1 cellular context compared by ENCODE assay signal in the genomic region with DNA sequence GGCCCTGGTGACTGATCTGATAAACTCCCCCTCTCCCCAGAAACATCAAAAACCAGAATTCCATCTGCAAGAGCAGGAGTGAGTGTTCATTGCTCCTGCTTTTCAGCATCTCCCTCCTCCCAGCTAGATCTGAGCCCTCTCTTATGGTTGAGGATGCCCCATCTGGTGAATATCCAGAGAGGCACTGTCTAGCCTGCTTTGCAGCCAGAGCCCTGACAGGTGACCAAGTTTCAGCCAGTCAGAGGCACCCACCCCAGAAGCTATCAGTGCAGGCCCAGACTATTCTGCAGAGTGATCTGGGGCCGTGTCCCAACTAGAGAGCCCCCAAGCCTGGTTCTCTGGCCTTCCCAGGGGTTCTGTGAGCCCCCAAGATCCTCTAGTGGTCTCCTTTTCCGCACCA.
TF ChIP-seq lines count a peak whose summit lies in the region.

No MANE protein-coding gene starts in this region.

TF ChIP-seq in HCT116, 20 proteins besides CTCF, POLR2A, EP300 and RAD21 (continued from another document):
- TF ChIP-seq CEBPB (IDR thresholded peaks at IDR 0.05; ENCODE audit: low read depth) (no peak), ZFX (IDR thresholded peaks at IDR 0.05) (no peak)
- TF ChIP-seq, protein P1, sequence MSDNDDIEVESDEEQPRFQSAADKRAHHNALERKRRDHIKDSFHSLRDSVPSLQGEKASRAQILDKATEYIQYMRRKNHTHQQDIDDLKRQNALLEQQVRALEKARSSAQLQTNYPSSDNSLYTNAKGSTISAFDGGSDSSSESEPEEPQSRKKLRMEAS (IDR thresholded peaks at IDR 0.05) = no peak
